Comparison of ENCODE assay signal across 8 cellular contexts in the genomic region with DNA sequence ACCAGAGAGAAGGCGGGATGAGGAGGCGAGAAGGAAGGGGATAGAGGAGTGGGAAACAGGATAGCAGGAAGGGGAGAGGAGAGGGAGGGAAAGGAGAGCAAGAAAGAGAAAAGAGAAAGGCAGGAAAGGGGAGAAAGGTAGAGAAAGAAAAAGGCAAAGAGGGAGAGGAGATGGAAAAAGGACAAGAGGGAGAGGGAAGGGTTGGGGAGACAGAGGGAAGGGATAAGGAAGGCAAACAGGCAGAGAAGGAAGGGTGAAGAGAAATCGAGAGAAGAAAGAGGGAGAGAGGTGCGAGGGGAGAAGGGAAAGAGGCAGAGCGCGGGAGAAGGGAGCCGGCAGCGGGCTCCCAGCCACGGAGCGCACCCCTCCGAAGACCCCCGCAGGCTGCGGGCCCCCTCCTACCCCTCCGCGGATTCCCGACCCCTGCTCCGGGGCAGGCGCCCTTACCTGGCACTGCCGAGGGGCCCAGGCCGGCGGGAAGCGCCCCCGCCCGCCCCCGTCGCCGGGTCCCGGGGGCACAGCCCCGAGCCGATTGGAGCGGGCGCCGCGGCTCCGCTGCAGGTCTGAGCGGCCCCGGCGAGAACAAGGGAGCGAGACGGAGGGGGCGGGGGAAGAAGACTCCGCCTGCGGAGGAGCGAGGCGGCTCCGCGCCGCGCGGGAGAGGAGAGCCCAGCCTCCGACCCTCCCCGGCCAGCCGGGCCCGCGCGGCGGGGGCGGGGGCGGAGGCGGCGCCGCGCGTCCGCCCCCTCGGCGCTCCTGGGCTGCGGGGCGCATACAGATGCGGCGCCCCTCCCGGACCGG. TPM values are rescaled to one million over a fixed set of nuclear protein-coding genes. Genes with fewer than 3 reads are reported as not detected.
A peak's percentile ranks its signal among the peaks of the same experiment; 100 is the strongest.
DNase-seq lines count a peak whose midpoint lies in the region; ATAC-seq and TF ChIP-seq lines count a peak whose summit lies in the region.

A gene with protein sequence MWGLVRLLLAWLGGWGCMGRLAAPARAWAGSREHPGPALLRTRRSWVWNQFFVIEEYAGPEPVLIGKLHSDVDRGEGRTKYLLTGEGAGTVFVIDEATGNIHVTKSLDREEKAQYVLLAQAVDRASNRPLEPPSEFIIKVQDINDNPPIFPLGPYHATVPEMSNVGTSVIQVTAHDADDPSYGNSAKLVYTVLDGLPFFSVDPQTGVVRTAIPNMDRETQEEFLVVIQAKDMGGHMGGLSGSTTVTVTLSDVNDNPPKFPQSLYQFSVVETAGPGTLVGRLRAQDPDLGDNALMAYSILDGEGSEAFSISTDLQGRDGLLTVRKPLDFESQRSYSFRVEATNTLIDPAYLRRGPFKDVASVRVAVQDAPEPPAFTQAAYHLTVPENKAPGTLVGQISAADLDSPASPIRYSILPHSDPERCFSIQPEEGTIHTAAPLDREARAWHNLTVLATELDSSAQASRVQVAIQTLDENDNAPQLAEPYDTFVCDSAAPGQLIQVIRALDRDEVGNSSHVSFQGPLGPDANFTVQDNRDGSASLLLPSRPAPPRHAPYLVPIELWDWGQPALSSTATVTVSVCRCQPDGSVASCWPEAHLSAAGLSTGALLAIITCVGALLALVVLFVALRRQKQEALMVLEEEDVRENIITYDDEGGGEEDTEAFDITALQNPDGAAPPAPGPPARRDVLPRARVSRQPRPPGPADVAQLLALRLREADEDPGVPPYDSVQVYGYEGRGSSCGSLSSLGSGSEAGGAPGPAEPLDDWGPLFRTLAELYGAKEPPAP (minus strand): TSS at position 565 of the 801 bp plus-strand sequence. CDS start 1,787 bp downstream, outside the sequence.

- H3K4me3 Mint-ChIP-seq in nephron: peak within 1 kb of the TSS; percentile 90 to 92 (median 92)

- H3K36me3 Mint-ChIP-seq in nephron (ENCODE audit: low read depth): peaks cover 38% of the 10 kb centered on the region

- peaks cover 9 to 16% of the 10 kb centered on the region in 2 donors for H3K4me1 ChIP-seq in thoracic aorta (ENCODE audit: control insufficient read depth in 1 of 2, low read depth in 2 of 2)

- peak within 1 kb of the TSS; percentile 38 to 52 for H3K27ac ChIP-seq in thoracic aorta

- H3K9me3 Mint-ChIP-seq in nephron: no peaks in the 10 kb centered on the region

- H3K27ac Mint-ChIP-seq in nephron: peak within 1 kb of the TSS; percentile 51 to 85 (median 75)

- peaks cover 25% of the 10 kb centered on the region for H3K4me1 Mint-ChIP-seq in nephron

- H3K27me3 ChIP-seq in thoracic aorta (replicated peaks; ENCODE audit: insufficient read depth): no peaks in the 10 kb centered on the region

- peak within 1 kb of the TSS; percentile 87 for H3K4me3 ChIP-seq in thoracic aorta

- DNase-seq in activated gamma-delta T cell treated with Interleukin-2 at 50 U/mL for 16 hours: peak; percentile 62
- no peak for DNase-seq in activated gamma-delta T cell (lab: John Stamatoyannopoulos, UW)
- DNase-seq in HuH-7.5 (ENCODE audit: low spot score): peak; percentile 83
- DNase-seq in activated T-cell treated with anti-CD3 and anti-CD28 coated beads for 24 hours (ENCODE audit: low read depth): peak; percentile 53
- peak; percentile 68 for DNase-seq in fibroblast of gingiva (ENCODE audit: low read depth)
- DNase-seq in thoracic aorta (ENCODE audit: low spot score): no peak
- DNase-seq in NCI-H2029 (lab: John Stamatoyannopoulos, UW): no peak

- peaks cover 20% of the 10 kb centered on the region for H3K36me3 ChIP-seq in thoracic aorta

- ATAC-seq in thoracic aorta (ENCODE audit: insufficient number of reproducible peaks, low FRiP score, low read depth): peak; percentile 26

- H3K9me3 ChIP-seq in thoracic aorta: no peaks in the 10 kb centered on the region

- TF ChIP-seq CTCF in nephron (IDR thresholded peaks at IDR 0.05; ENCODE audit: unreplicated experiment in 3 of 3) (no peak), thoracic aorta (IDR thresholded peaks at IDR 0.05) (no peak)

- H3K27me3 Mint-ChIP-seq in nephron (ENCODE audit: low read depth): no peaks in the 10 kb centered on the region

RNA-seq across cellular contexts. Expression of the gene that starts here (rescaled TPM):
- 1 to 10 TPM; 1.1 to 6.2 TPM for total RNA-seq in thoracic aorta

Comparison
In these comparisons a context has a peak if more than half of its experiments do, and no peak if none do; other contexts are left out.
1. DNase-seq: peak in activated gamma-delta T cell treated with Interleukin-2 at 50 U/mL for 16 hours (single experiment), HuH-7.5 (single experiment), activated T-cell treated with anti-CD3 and anti-CD28 coated beads for 24 hours (single experiment) and fibroblast of gingiva (single experiment); none in activated gamma-delta T cell (single experiment), thoracic aorta (single experiment) and NCI-H2029 (single experiment).